ENCODE assay signal across 22 cellular contexts in genomic region chr4:177123811-177124210, GRCh38.
"Had no signal": no experiment of that assay in that cellular context is flagged by ENCODE, and none has a peak within 500 bp of the region (broad histone marks: within the 10 kb centered on the region; RNA-seq: fewer than 3 reads in every experiment).

No MANE protein-coding gene starts in this region.

- H3K4me3 ChIP-seq: K562 had no signal

- H3K27me3 ChIP-seq: brain microvascular endothelial cell had no signal

- DNase-seq: activated CD4-positive, alpha-beta memory T cell treated with anti-CD3 and anti-CD28 coated beads, Interleukin-2, amount 10 ng/mL, durations not matched to agents 7 days and 5 days; activated CD4-positive, alpha-beta T cell treated with anti-CD3 and anti-CD28 coated beads for 36 hours; activated CD4-positive, alpha-beta T cell treated with anti-CD3 and anti-CD28 coated beads, Interleukin-2, amount 50 U/mL, for 1 hour; activated gamma-delta T cell; activated naive CD4-positive, alpha-beta T cell treated with anti-CD3 and anti-CD28 coated beads for 36 hours; activated T-cell treated with anti-CD3 and anti-CD28 coated beads for 4 hours; activated T-cell treated with anti-CD3 and anti-CD28 coated beads, Interleukin-2, amount 50 U/mL, for 48 hours; brain microvascular endothelial cell; caudate nucleus; Karpas-422; MM.1S; NCI-H1105; NCI-H1436; NCI-H187; NCI-H2081 treated with DMSO at 0.1 percent for 48 hours; NCI-H446; NCI-H524; SHP77 treated with DMSO at 0.1 percent for 48 hours; T-helper 1 cell; WERI-Rb-1 had no signal

- H3K36me3 ChIP-seq: brain microvascular endothelial cell, WERI-Rb-1 had no signal

- ATAC-seq: activated CD4-positive, alpha-beta T cell treated with anti-CD3 and anti-CD28 coated beads for 36 hours; activated T-helper 17 cell treated with anti-CD3 and anti-CD28 coated beads, Interleukin-2, amount 50 U/mL, for 72 hours; K562 had no signal

- H3K27ac ChIP-seq: brain microvascular endothelial cell, WERI-Rb-1 had no signal
